ENCODE assay signal across 8 cellular contexts in the genomic region with DNA sequence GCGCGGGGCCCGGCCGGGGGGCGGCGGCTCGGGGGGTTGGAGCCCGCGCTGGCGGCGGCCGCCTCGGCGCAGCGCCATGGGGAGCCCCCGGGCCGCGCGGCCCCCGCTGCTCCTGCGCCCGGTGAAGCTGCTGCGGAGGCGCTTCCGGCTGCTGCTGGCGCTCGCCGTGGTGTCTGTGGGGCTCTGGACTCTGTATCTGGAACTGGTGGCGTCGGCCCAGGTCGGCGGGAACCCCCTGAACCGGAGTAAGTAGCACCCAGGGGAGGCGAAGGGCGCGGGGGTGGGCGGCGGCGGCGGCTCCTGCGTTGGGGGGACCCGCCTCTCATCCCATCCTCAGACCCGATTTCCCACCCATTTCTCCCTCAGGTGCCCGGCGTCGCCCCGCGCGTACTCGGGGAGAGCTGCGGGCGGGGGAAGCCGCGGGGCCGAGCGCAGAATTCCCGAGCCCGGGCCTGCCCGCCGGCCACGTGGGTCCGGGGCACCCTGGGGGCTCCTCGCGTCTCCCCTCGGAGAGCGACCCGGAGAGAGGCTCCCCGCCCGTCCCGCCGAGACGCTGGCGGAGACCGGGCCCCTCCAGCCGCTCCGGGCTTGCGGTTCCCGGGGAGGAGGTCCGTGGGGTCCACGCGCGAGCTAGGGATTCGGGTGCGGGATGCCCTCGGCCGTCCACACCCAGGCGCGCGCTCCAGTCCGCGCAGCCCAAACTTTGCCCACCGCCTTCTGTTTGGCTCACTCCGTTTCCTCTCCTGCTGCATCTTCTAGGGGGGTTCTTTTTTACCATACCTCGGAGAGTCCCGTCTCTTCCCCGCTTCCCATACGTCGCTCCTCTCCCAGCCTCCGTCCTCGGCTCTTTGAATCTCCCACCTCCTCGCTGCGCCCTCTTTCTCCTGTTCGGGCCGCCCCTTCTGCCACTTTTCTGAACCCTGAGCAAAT. TPM values are rescaled to one million over a fixed set of nuclear protein-coding genes. Genes with fewer than 3 reads are reported as not detected.
A peak's percentile ranks its signal among the peaks of the same experiment; 100 is the strongest.
DNase-seq lines count a peak whose midpoint lies in the region; ATAC-seq and TF ChIP-seq lines count a peak whose summit lies in the region.

No MANE protein-coding gene starts in this region.

- DNase-seq in GM06990 (ENCODE audit: extremely low read depth, insufficient read length) (peak; percentile 19), PC-3 (no peak), immature natural killer cell (peak; percentile 32 to 43 (median 43)), NCI-H526 treated with DMSO at 0.1 percent for 48 hours (lab: John Stamatoyannopoulos, UW) (no peak), A172 (ENCODE audit: low spot score) (no peak)
- DNase-seq in activated naive CD8-positive, alpha-beta T cell treated with anti-CD3 and anti-CD28 coated beads, Interleukin-2, amount 50 U/mL, for 24 hours = peak; percentile 34
- peak; percentile 10 for DNase-seq in stimulated activated CD4-positive, alpha-beta T cell treated with anti-CD3 and anti-CD28 coated beads, Interleukin-2, amount 100 ng/mL, for 4 hours (ENCODE audit: low read depth)

- intact Hi-C loops in PC-3 (cut with micrococcal nuclease) = loop anchor here (5.0 kb wide), 1 partner anchor 77 kb away; no protein-coding TSS in a partner anchor

- H3K4me1 Mint-ChIP-seq in activated naive CD8-positive, alpha-beta T cell treated with anti-CD3 and anti-CD28 coated beads, Interleukin-2, amount 50 U/mL, for 24 hours = peaks cover 19% of the 10 kb centered on the region
- H3K4me1 Mint-ChIP-seq in immature natural killer cell = peaks cover 35 to 48% of the 10 kb centered on the region in 2 donors

- no peaks in the 10 kb centered on the region for H4K20me1 ChIP-seq in PC-3 (ENCODE audit: low read length)

- peak overlapping the region; percentile 73 for H3K4me3 Mint-ChIP-seq in activated naive CD8-positive, alpha-beta T cell treated with anti-CD3 and anti-CD28 coated beads, Interleukin-2, amount 50 U/mL, for 24 hours
- peak overlapping the region; percentile 77 to 93 (median 87) for H3K4me3 Mint-ChIP-seq in immature natural killer cell

- no peaks in the 10 kb centered on the region for H3K9me2 ChIP-seq in PC-3 (replicated peaks; ENCODE audit: low read length)

- peaks cover 16% of the 10 kb centered on the region for H3K4me1 ChIP-seq in PC-3 (ENCODE audit: insufficient read depth, low read length)

- H3K36me3 ChIP-seq in GM06990 (ENCODE audit: control insufficient read depth, insufficient read depth, low read length) (no peaks in the 10 kb centered on the region), PC-3 (ENCODE audit: low read depth, low read length) (no peaks in the 10 kb centered on the region)

- H3K27me3 ChIP-seq in GM06990 (replicated peaks; ENCODE audit: control insufficient read depth, insufficient read depth, low read length) = peaks cover 5% of the 10 kb centered on the region
- H3K27me3 ChIP-seq in PC-3 (ENCODE audit: low read length) = no peaks in the 10 kb centered on the region

- no TSS peak for BruUV-seq in PC-3 (replicated peaks; lab: Mats Ljungman, UMichigan)

- peak overlapping the region; percentile 55; the same call in 1 of the 2 replicates for H2AFZ ChIP-seq in PC-3 (ENCODE audit: low read length)

- POLR2A ChIA-PET in PC-3 (lab: Charles Lee; ENCODE audit: unreplicated experiment) = no interaction called here

- no peak for TF ChIP-seq CTCF in GM06990 (IDR thresholded peaks at IDR 0.05; ENCODE audit: insufficient read depth, low read length, poor library complexity, severe bottlenecking)
- TF ChIP-seq CTCF in PC-3 (conservative IDR thresholded peaks at IDR 0.05; ENCODE audit: low read depth, low read length) = no peak

- H3K79me2 ChIP-seq in PC-3 (ENCODE audit: low read length) = no peaks in the 10 kb centered on the region

- no peak overlapping the region for H3K27ac ChIP-seq in PC-3 (ENCODE audit: low read length)

- peaks cover 55% of the 10 kb centered on the region for H3K27me3 Mint-ChIP-seq in activated naive CD8-positive, alpha-beta T cell treated with anti-CD3 and anti-CD28 coated beads, Interleukin-2, amount 50 U/mL, for 24 hours
- peaks cover 7 to 15% (median 13%) of the 10 kb centered on the region in 3 donors for H3K27me3 Mint-ChIP-seq in immature natural killer cell (ENCODE audit: low read depth in 3 of 3)

- no peaks in the 10 kb centered on the region for H3F3A ChIP-seq in PC-3 (ENCODE audit: low read length, unreplicated experiment)

- H3K9me3 ChIP-seq in PC-3 (ENCODE audit: low read length) = no peaks in the 10 kb centered on the region

- no peak overlapping the region for H3K9ac ChIP-seq in PC-3 (ENCODE audit: low read length)

- ATAC-seq in PC-3 (peak; percentile 33), GM18517 (IDR thresholded peaks at IDR 0.05; ENCODE audit: unreplicated experiment) (no peak)
- ATAC-seq in activated naive CD8-positive, alpha-beta T cell treated with anti-CD3 and anti-CD28 coated beads, Interleukin-2, amount 50 U/mL, for 24 hours = peak; percentile 53

- H3K4me2 ChIP-seq in PC-3 (ENCODE audit: low read length) = peak overlapping the region; percentile 75

- H3K9me3 Mint-ChIP-seq in activated naive CD8-positive, alpha-beta T cell treated with anti-CD3 and anti-CD28 coated beads, Interleukin-2, amount 50 U/mL, for 24 hours = no peaks in the 10 kb centered on the region
- H3K9me3 Mint-ChIP-seq in immature natural killer cell = peaks cover 0 to 2% (median 0%) of the 10 kb centered on the region in 6 donors

- peak overlapping the region; percentile 6 for H3K27ac Mint-ChIP-seq in activated naive CD8-positive, alpha-beta T cell treated with anti-CD3 and anti-CD28 coated beads, Interleukin-2, amount 50 U/mL, for 24 hours
- H3K27ac Mint-ChIP-seq in immature natural killer cell = peak overlapping the region in 4 of 6 donors; percentile 17 to 62 (median 36)

- H3K36me3 Mint-ChIP-seq in activated naive CD8-positive, alpha-beta T cell treated with anti-CD3 and anti-CD28 coated beads, Interleukin-2, amount 50 U/mL, for 24 hours (ENCODE audit: low read depth) = no peaks in the 10 kb centered on the region
- H3K36me3 Mint-ChIP-seq in immature natural killer cell = no peaks in the 10 kb centered on the region

- peak overlapping the region; percentile 51 for H3K4me3 ChIP-seq in GM06990 (replicated peaks; ENCODE audit: low read depth, low read length)
- H3K4me3 ChIP-seq in PC-3 (ENCODE audit: low read length) = peak overlapping the region; percentile 64

- CTCF ChIA-PET in PC-3 (lab: Charles Lee) = no interaction called here

RNA-seq across cellular contexts. Expression of a gene that starts 0.8 kb away (rescaled TPM):
- total RNA-seq in PC-3 (2014; rRNA removed) = 3.7 and 5.0 TPM in 2 replicates
- 10 to 100 TPM in 1 of 3 donors, 1 to 10 TPM in 1, under 1 TPM in 1; 0.03 to 13.1 (median 1.2) TPM for polyA plus RNA-seq in immature natural killer cell
- total RNA-seq in A172 (2014; rRNA removed; shearing (Covaris generic)) = 1.9 and 2.5 TPM in 2 replicates

RNA-seq across cellular contexts. Expression of a gene that starts 59.1 kb away (rescaled TPM):
- 8.3 and 10.5 TPM in 2 replicates for total RNA-seq in PC-3 (2014; rRNA removed)
- polyA plus RNA-seq in immature natural killer cell = 1 to 10 TPM; 3.2 to 8.1 (median 3.5) TPM
- 12.4 and 14.5 TPM in 2 replicates for total RNA-seq in A172 (2014; rRNA removed; shearing (Covaris generic))

Comparison
In these comparisons a context has a peak if more than half of its experiments do, and no peak if none do; other contexts are left out.
1. DNase-seq: peak in GM06990 (single experiment), activated naive CD8-positive, alpha-beta T cell treated with anti-CD3 and anti-CD28 coated beads, Interleukin-2, amount 50 U/mL, for 24 hours (single experiment), immature natural killer cell (3 of 3) and stimulated activated CD4-positive, alpha-beta T cell treated with anti-CD3 and anti-CD28 coated beads, Interleukin-2, amount 100 ng/mL, for 4 hours (single experiment); none in PC-3 (single experiment), NCI-H526 treated with DMSO at 0.1 percent for 48 hours (single experiment) and A172 (single experiment).